Comparison of ENCODE assay signal across 8 cellular contexts in genomic region chr11:102940714-102941588, GRCh38. TPM values are rescaled to one million over a fixed set of nuclear protein-coding genes. Genes with fewer than 3 reads are reported as not detected.
DNase-seq lines count a peak whose midpoint lies in the region; ATAC-seq, FAIRE-seq and TF ChIP-seq lines count a peak whose summit lies in the region.

No MANE protein-coding gene starts in this region.

- no peaks in the 10 kb centered on the region for H3K36me3 Mint-ChIP-seq in activated CD4-positive, alpha-beta memory T cell treated with anti-CD3 and anti-CD28 coated beads for 36 hours

- DNase-seq in D721Med (ENCODE audit: insufficient read length, low spot score) (peak; percentile 15), GM19240 (ENCODE audit: insufficient read length, low spot score) (peak; percentile 24), NCI-H345 (lab: John Stamatoyannopoulos, UW) (peak; percentile 69), fibroblast of the conjunctiva (ENCODE audit: low read depth) (peak; percentile 48), osteoblast (ENCODE audit: insufficient read length, low spot score, missing footprints) (peak; percentile 34)
- DNase-seq in activated CD4-positive, alpha-beta memory T cell treated with anti-CD3 and anti-CD28 coated beads for 36 hours: peak; percentile 38

- peak overlapping the region; percentile 61 for H3K4me2 ChIP-seq in osteoblast (ENCODE audit: insufficient read depth, low read length)

- peaks cover 3% of the 10 kb centered on the region for H3K27me3 Mint-ChIP-seq in activated CD4-positive, alpha-beta memory T cell treated with anti-CD3 and anti-CD28 coated beads for 36 hours

- POLR2A ChIA-PET in activated CD4-positive, alpha-beta memory T cell treated with anti-CD3 and anti-CD28 coated beads for 36 hours (lab: Charles Lee): no interaction called here

- FAIRE-seq in D721Med (lab: Jason Lieb, UNC): peak; percentile 16

- intact Hi-C loops in activated CD4-positive, alpha-beta memory T cell treated with anti-CD3 and anti-CD28 coated beads for 36 hours (cut with micrococcal nuclease): loop anchor here (1.0 to 2.0 kb wide), 5 partner anchors 95 to 208 kb away; no protein-coding TSS in a partner anchor

- CTCF ChIA-PET in activated CD4-positive, alpha-beta memory T cell treated with anti-CD3 and anti-CD28 coated beads for 36 hours (lab: Charles Lee): interaction anchor here (0.7 to 2.2 kb wide), 17 partner anchors 9 to 1421 kb away, joined by 3 to 14 read pairs (median 4); no protein-coding TSS in a partner anchor

- ATAC-seq in HG03175 (IDR thresholded peaks at IDR 0.05; ENCODE audit: unreplicated experiment) (peak; percentile 84), HG03457 (IDR thresholded peaks at IDR 0.05; ENCODE audit: unreplicated experiment) (no peak)

- H3K27ac ChIP-seq in osteoblast (ENCODE audit: low read depth, low read length): no peak overlapping the region

- H3K79me2 ChIP-seq in osteoblast (ENCODE audit: insufficient read depth, low read length): no peaks in the 10 kb centered on the region

- no peak overlapping the region for H3K4me3 Mint-ChIP-seq in activated CD4-positive, alpha-beta memory T cell treated with anti-CD3 and anti-CD28 coated beads for 36 hours

- no peaks in the 10 kb centered on the region for H3K9me3 Mint-ChIP-seq in activated CD4-positive, alpha-beta memory T cell treated with anti-CD3 and anti-CD28 coated beads for 36 hours

- TF ChIP-seq CTCF in D721Med (IDR thresholded peaks at IDR 0.05; ENCODE audit: insufficient read depth, missing control alignments): peak; percentile 89
- TF ChIP-seq CTCF in osteoblast (IDR thresholded peaks at IDR 0.05; ENCODE audit: extremely low read depth, low read depth, low read length): peak; percentile 84

- no peaks in the 10 kb centered on the region for H3K27me3 ChIP-seq in osteoblast (ENCODE audit: insufficient read depth, low read length)

- H2AFZ ChIP-seq in osteoblast (ENCODE audit: low read length): no peak overlapping the region

- H3K36me3 ChIP-seq in osteoblast (ENCODE audit: insufficient read depth, low read length): no peaks in the 10 kb centered on the region

- H3K27ac Mint-ChIP-seq in activated CD4-positive, alpha-beta memory T cell treated with anti-CD3 and anti-CD28 coated beads for 36 hours: no peak overlapping the region

- no peaks in the 10 kb centered on the region for H3K4me1 ChIP-seq in osteoblast (ENCODE audit: insufficient read depth, low read length)

- H3K9me3 ChIP-seq in osteoblast (ENCODE audit: low read depth, low read length): no peaks in the 10 kb centered on the region

- H3K4me3 ChIP-seq in osteoblast (ENCODE audit: insufficient read depth, low read length): no peak overlapping the region

- peaks cover 2% of the 10 kb centered on the region for H3K4me1 Mint-ChIP-seq in activated CD4-positive, alpha-beta memory T cell treated with anti-CD3 and anti-CD28 coated beads for 36 hours (ENCODE audit: low read depth)

- no peaks in the 10 kb centered on the region for H4K20me1 ChIP-seq in osteoblast (ENCODE audit: insufficient read depth, low read length)

RNA-seq across cellular contexts. Expression of gene MMP13, which starts 14.6 kb away (rescaled TPM):
- not detected for total RNA-seq in activated CD4-positive, alpha-beta memory T cell treated with anti-CD3 and anti-CD28 coated beads for 36 hours
- 1.8 and 2.5 TPM in 2 replicates for total RNA-seq in osteoblast

Comparison
In these comparisons a context has a peak if more than half of its experiments do, and no peak if none do; other contexts are left out.
1. DNase-seq: peak in every context shown above with its lines; median percentile 69 in NCI-H345; 48 in fibroblast of the conjunctiva; 38 in activated CD4-positive, alpha-beta memory T cell treated with anti-CD3 and anti-CD28 coated beads for 36 hours; 34 in osteoblast; 24 in GM19240; 15 in D721Med.